In the genomic region with DNA sequence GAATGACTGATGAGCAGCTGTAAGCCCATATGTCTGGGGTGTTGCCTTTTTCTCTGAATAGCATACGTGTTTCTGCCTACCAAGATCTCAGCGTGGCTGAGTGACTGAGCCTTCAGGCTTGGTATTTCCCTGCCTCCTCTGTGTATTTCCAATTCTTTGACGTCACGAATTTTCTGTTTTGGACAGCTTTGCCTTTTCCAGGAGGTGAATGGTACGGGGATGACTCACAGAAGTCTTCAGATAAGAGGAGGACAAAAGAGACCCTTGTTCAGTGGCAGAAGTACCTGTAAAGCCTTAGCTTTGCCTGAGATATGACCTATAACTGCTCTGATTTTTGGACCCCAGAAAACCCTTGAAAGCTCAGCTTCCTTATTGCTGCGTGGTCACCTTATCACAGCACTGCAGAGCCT, we compare ENCODE assay signal across 1 cellular context.
TF ChIP-seq lines count a peak whose summit lies in the region.

No MANE protein-coding gene starts in this region.

TF ChIP-seq in HepG2, 621 proteins besides CTCF, POLR2A, EP300 and RAD21:
- no peak for TF ChIP-seq ZNF598 (CRISPR knock-in tag; IDR thresholded peaks at IDR 0.05; ENCODE audit: borderline replicate concordance)
- peak; percentile 91 for TF ChIP-seq CREB1 (IDR thresholded peaks at IDR 0.05)
- TF ChIP-seq CREB1 (CRISPR knock-in tag; IDR thresholded peaks at IDR 0.05), result no peak
- no peak for TF ChIP-seq PCBP2 (optimal IDR thresholded peaks at IDR 0.05; ENCODE audit: low read depth, low read length, poor library complexity, severe bottlenecking)
